In the genomic region with DNA sequence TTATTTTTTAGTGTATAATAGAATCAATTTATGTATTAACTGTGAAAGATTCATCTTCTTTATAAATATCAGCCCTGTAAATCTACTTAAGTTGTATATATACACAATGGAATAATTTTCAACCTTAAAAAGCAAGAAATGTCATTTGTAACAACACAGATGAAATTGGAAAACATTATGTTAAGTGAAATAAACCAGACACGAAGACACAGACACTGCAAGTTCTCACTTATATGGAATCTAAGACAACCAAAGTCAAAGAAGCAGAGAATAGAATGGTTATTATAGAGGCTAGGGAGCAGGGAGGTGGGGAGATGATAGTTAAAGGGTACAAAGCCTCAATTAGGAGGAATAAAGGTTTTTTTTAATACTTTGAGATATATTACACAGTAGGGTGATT, we compare ENCODE assay signal across 27 cellular contexts.
"Had no signal": no experiment of that assay in that cellular context is flagged by ENCODE, and none has a peak within 500 bp of the region (broad histone marks: within the 10 kb centered on the region; RNA-seq: fewer than 3 reads in every experiment).

No MANE protein-coding gene starts in this region.

- H3K27ac ChIP-seq: colonic mucosa, coronary artery, dorsolateral prefrontal cortex, epithelial cell of prostate, esophagus muscularis mucosa, esophagus squamous epithelium, foreskin keratinocyte, gastrocnemius medialis, gastroesophageal sphincter, heart left ventricle, heart right ventricle had no signal

- H3K4me3 Mint-ChIP-seq: dendritic cell treated with granulocyte-macrophage colony-stimulating factor and Interleukin-4, amounts not matched to agents 40 ng/mL and 50 ng/mL, for 4 days; effector memory CD8-positive, alpha-beta T cell; endodermal cell had no signal

- H3K4me1 Mint-ChIP-seq: endodermal cell had no signal

- H3K4me1 ChIP-seq: colonic mucosa, esophagus muscularis mucosa, esophagus squamous epithelium, foreskin keratinocyte, gastrocnemius medialis, gastroesophageal sphincter, heart left ventricle, heart right ventricle had no signal

- H3K27me3 Mint-ChIP-seq: dendritic cell treated with granulocyte-macrophage colony-stimulating factor and Interleukin-4, amounts not matched to agents 40 ng/mL and 50 ng/mL, for 4 days; effector memory CD8-positive, alpha-beta T cell had no signal

- FAIRE-seq: colon, endothelial cell of umbilical vein had no signal

- ATAC-seq: effector memory CD8-positive, alpha-beta T cell; esophagus mucosa; foreskin keratinocyte; gastrocnemius medialis; gastroesophageal sphincter; heart left ventricle; heart right ventricle had no signal

- H3K4me3 ChIP-seq: colonic mucosa, coronary artery, dorsolateral prefrontal cortex, esophagus muscularis mucosa, esophagus squamous epithelium, gastrocnemius medialis, gastroesophageal sphincter, heart left ventricle, heart right ventricle had no signal

- H3K27ac Mint-ChIP-seq: dendritic cell treated with granulocyte-macrophage colony-stimulating factor and Interleukin-4, amounts not matched to agents 40 ng/mL and 50 ng/mL, for 4 days; effector memory CD8-positive, alpha-beta T cell; endodermal cell had no signal

- H3K27me3 ChIP-seq: colonic mucosa, dorsolateral prefrontal cortex, esophagus muscularis mucosa, esophagus squamous epithelium, foreskin keratinocyte, gastrocnemius medialis, gastroesophageal sphincter, heart left ventricle, heart right ventricle had no signal

- H3K9me3 ChIP-seq: colonic mucosa, esophagus muscularis mucosa, esophagus squamous epithelium, gastrocnemius medialis, gastroesophageal sphincter, heart left ventricle had no signal

- DNase-seq: colonic mucosa; cortex of kidney; dermis blood vessel endothelial cell; dorsolateral prefrontal cortex; effector CD4-positive, alpha-beta T cell; effector CD8-positive, alpha-beta T cell; effector memory CD4-positive, alpha-beta T cell; effector memory CD8-positive, alpha-beta T cell; endodermal cell; erythroblast; esophagus squamous epithelium; foreskin fibroblast; foreskin keratinocyte; foreskin melanocyte; gastrocnemius medialis; glutamatergic neuron; head of caudate nucleus; heart left ventricle; heart right ventricle had no signal

- H3K9me3 Mint-ChIP-seq: dendritic cell treated with granulocyte-macrophage colony-stimulating factor and Interleukin-4, amounts not matched to agents 40 ng/mL and 50 ng/mL, for 4 days had no signal

- H3K36me3 ChIP-seq: colonic mucosa, esophagus muscularis mucosa, esophagus squamous epithelium, gastrocnemius medialis, gastroesophageal sphincter, heart left ventricle, heart right ventricle had no signal
